Comparison of ENCODE assay signal across 12 cellular contexts in genomic region chr5:126044111-126044668, GRCh38.
A peak's percentile ranks its signal among the peaks of the same experiment; 100 is the strongest.
DNase-seq lines count a peak whose midpoint lies in the region; ATAC-seq, FAIRE-seq and TF ChIP-seq lines count a peak whose summit lies in the region.
"Had no signal": no experiment of that assay in that cellular context is flagged by ENCODE, and none has a peak within 500 bp of the region (broad histone marks: within the 10 kb centered on the region; RNA-seq: fewer than 3 reads in every experiment).

No MANE protein-coding gene starts in this region.

- peaks cover 4% of the 10 kb centered on the region for H3K36me3 Mint-ChIP-seq in progenitor cell of endocrine pancreas (ENCODE audit: insufficient read depth)
- no peaks in the 10 kb centered on the region for H3K36me3 Mint-ChIP-seq in activated CD4-positive, alpha-beta T cell treated with anti-CD3 and anti-CD28 coated beads, Interleukin-2, amount 10 ng/mL, durations not matched to agents 24 days and 14 days (ENCODE audit: low read depth)

- H3K79me2 ChIP-seq in fibroblast of lung (ENCODE audit: control insufficient read depth, insufficient read depth, low read length) = no peaks in the 10 kb centered on the region

- peaks cover 51% of the 10 kb centered on the region for H3K4me1 Mint-ChIP-seq in progenitor cell of endocrine pancreas (ENCODE audit: low read depth)
- no peaks in the 10 kb centered on the region for H3K4me1 Mint-ChIP-seq in activated CD4-positive, alpha-beta T cell treated with anti-CD3 and anti-CD28 coated beads, Interleukin-2, amount 10 ng/mL, durations not matched to agents 24 days and 14 days

- FAIRE-seq in HTR-8/SVneo (lab: Jason Lieb, UNC) = peak; percentile 26

- no peak overlapping the region for H3K4me2 ChIP-seq in fibroblast of lung (ENCODE audit: extremely low read depth, insufficient read depth, low read length)

- H3K4me3 ChIP-seq in fibroblast of lung (replicated peaks in 1 of 4; ENCODE audit: control extremely low read depth in 1 of 4, insufficient read depth in 1 of 4, low read depth in 3 of 4, low read length in 4 of 4) = no peak overlapping the region
- H3K4me3 ChIP-seq: lower lobe of right lung had no signal

- H3K4me1 ChIP-seq in fibroblast of lung (ENCODE audit: control insufficient read depth, extremely low read depth, insufficient read depth, low read length) = no peaks in the 10 kb centered on the region
- H3K4me1 ChIP-seq: lower lobe of right lung had no signal

- H3K9me3 ChIP-seq in fibroblast of lung (ENCODE audit: control insufficient read depth, insufficient read depth, low read depth, low read length) = no peaks in the 10 kb centered on the region
- H3K9me3 ChIP-seq: lower lobe of right lung had no signal

- intact Hi-C loops in activated CD4-positive, alpha-beta T cell treated with anti-CD3 and anti-CD28 coated beads, Interleukin-2, amount 10 ng/mL, durations not matched to agents 24 days and 14 days (cut with micrococcal nuclease) = no loop called here

- H3K27ac ChIP-seq in fibroblast of lung (ENCODE audit: insufficient read depth, low read length) = no peak overlapping the region
- H3K27ac ChIP-seq: lower lobe of right lung had no signal

- H3K27me3 Mint-ChIP-seq in progenitor cell of endocrine pancreas = no peaks in the 10 kb centered on the region
- H3K27me3 Mint-ChIP-seq in activated CD4-positive, alpha-beta T cell treated with anti-CD3 and anti-CD28 coated beads, Interleukin-2, amount 10 ng/mL, durations not matched to agents 24 days and 14 days = no peaks in the 10 kb centered on the region

- H3K9me3 Mint-ChIP-seq in progenitor cell of endocrine pancreas (ENCODE audit: low read depth) = peaks cover 3% of the 10 kb centered on the region
- no peaks in the 10 kb centered on the region for H3K9me3 Mint-ChIP-seq in activated CD4-positive, alpha-beta T cell treated with anti-CD3 and anti-CD28 coated beads, Interleukin-2, amount 10 ng/mL, durations not matched to agents 24 days and 14 days

- H2AFZ ChIP-seq in fibroblast of lung (ENCODE audit: low read length) = no peak overlapping the region

- DNase-seq in HTR-8/SVneo (ENCODE audit: insufficient read length, low spot score) = peak; percentile 47
- peak; percentile 14 for DNase-seq in NCI-H526 treated with DMSO at 0.1 percent for 48 hours (lab: John Stamatoyannopoulos, UW)
- DNase-seq in fibroblast of lung (ENCODE audit: low read depth in 2 of 2) = peak; percentile 68 to 96
- no peak for DNase-seq in progenitor cell of endocrine pancreas (ENCODE audit: low spot score, unreplicated experiment)
- DNase-seq in activated CD4-positive, alpha-beta T cell treated with anti-CD3 and anti-CD28 coated beads, Interleukin-2, amount 10 ng/mL, durations not matched to agents 24 days and 14 days = no peak
- no peak for DNase-seq in hippocampal formation (lab: John Stamatoyannopoulos, UW)
- DNase-seq: activated CD4-positive, alpha-beta T cell treated with anti-CD3 and anti-CD28 coated beads, Interleukin-2, amount 50 U/mL, for 4 hours; lower lobe of right lung; NCI-H524; stimulated activated CD4-positive, alpha-beta T cell treated with anti-CD3 and anti-CD28 coated beads, Interleukin-4, amount 100 ng/mL, for 24 hours had no signal

- H3K27me3 ChIP-seq in fibroblast of lung (ENCODE audit: control insufficient read depth, insufficient read depth, low read length) = no peaks in the 10 kb centered on the region

- H3K27ac Mint-ChIP-seq in progenitor cell of endocrine pancreas = peak overlapping the region; percentile 96
- no peak overlapping the region for H3K27ac Mint-ChIP-seq in activated CD4-positive, alpha-beta T cell treated with anti-CD3 and anti-CD28 coated beads, Interleukin-2, amount 10 ng/mL, durations not matched to agents 24 days and 14 days

- H4K20me1 ChIP-seq in fibroblast of lung (ENCODE audit: control insufficient read depth, extremely low read depth, insufficient read depth, low read length) = no peaks in the 10 kb centered on the region

- ATAC-seq in HG03439 (IDR thresholded peaks at IDR 0.05; ENCODE audit: unreplicated experiment) = no peak
- no peak for ATAC-seq in GM21576 (IDR thresholded peaks at IDR 0.05; ENCODE audit: unreplicated experiment)
- ATAC-seq: lower lobe of right lung had no signal

- H3K9ac ChIP-seq in fibroblast of lung (ENCODE audit: insufficient read depth, low read length) = no peak overlapping the region

- TF ChIP-seq CTCF in fibroblast of lung (conservative IDR thresholded peaks at IDR 0.05 in 1 of 2, IDR thresholded peaks at IDR 0.05 in 1 of 2; ENCODE audit: low read depth in 1 of 2, low read length in 2 of 2) (no peak), progenitor cell of endocrine pancreas (IDR thresholded peaks at IDR 0.05; ENCODE audit: unreplicated experiment) (no peak)

- no peaks in the 10 kb centered on the region for H3K36me3 ChIP-seq in fibroblast of lung (ENCODE audit: control insufficient read depth, insufficient read depth, low read length)
- H3K36me3 ChIP-seq: lower lobe of right lung had no signal

- no peak overlapping the region for H3K4me3 Mint-ChIP-seq in progenitor cell of endocrine pancreas (ENCODE audit: low read depth)
- no peak overlapping the region for H3K4me3 Mint-ChIP-seq in activated CD4-positive, alpha-beta T cell treated with anti-CD3 and anti-CD28 coated beads, Interleukin-2, amount 10 ng/mL, durations not matched to agents 24 days and 14 days

Comparison
In these comparisons a context has a peak if more than half of its experiments do, and no peak if none do; other contexts are left out.
1. DNase-seq: peak in HTR-8/SVneo (single experiment), NCI-H526 treated with DMSO at 0.1 percent for 48 hours (single experiment) and fibroblast of lung (2 of 2); none in progenitor cell of endocrine pancreas (single experiment), activated CD4-positive, alpha-beta T cell treated with anti-CD3 and anti-CD28 coated beads, Interleukin-2, amount 10 ng/mL, durations not matched to agents 24 days and 14 days (single experiment) and hippocampal formation (0 of 2).